1 cellular context compared by ENCODE assay signal in the genomic region with DNA sequence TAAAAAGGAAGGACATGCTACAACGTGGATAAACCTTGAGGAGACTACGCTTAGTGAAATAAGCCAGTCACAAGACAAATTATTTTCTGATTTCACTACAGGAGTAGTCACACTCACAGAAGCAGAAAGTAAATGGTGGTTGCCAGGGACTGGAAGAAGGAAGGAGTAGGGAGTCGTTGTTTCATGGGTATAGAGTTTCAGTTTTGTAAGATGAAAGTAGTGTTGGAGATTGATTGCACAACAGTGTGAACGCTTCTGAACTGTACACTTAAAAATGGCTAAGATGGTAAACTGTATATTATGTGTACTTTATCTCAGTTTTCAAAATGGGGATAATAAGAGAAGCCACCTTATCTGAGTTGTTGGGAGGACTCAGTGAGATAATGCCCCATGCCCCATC.
TF ChIP-seq lines count a peak whose summit lies in the region.

No MANE protein-coding gene starts in this region.

TF ChIP-seq in HepG2, 621 proteins besides CTCF, POLR2A, EP300 and RAD21 (continued from another document):
- TF ChIP-seq, protein P1, sequence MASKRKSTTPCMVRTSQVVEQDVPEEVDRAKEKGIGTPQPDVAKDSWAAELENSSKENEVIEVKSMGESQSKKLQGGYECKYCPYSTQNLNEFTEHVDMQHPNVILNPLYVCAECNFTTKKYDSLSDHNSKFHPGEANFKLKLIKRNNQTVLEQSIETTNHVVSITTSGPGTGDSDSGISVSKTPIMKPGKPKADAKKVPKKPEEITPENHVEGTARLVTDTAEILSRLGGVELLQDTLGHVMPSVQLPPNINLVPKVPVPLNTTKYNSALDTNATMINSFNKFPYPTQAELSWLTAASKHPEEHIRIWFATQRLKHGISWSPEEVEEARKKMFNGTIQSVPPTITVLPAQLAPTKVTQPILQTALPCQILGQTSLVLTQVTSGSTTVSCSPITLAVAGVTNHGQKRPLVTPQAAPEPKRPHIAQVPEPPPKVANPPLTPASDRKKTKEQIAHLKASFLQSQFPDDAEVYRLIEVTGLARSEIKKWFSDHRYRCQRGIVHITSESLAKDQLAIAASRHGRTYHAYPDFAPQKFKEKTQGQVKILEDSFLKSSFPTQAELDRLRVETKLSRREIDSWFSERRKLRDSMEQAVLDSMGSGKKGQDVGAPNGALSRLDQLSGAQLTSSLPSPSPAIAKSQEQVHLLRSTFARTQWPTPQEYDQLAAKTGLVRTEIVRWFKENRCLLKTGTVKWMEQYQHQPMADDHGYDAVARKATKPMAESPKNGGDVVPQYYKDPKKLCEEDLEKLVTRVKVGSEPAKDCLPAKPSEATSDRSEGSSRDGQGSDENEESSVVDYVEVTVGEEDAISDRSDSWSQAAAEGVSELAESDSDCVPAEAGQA (IDR thresholded peaks at IDR 0.05; ENCODE audit: low read depth): no peak
- TF ChIP-seq, protein P1 (CRISPR knock-in tag; IDR thresholded peaks at IDR 0.05; ENCODE audit: borderline replicate concordance): no peak
- TF ChIP-seq ZNF556 (CRISPR knock-in tag; IDR thresholded peaks at IDR 0.05; ENCODE audit: borderline replicate concordance) (no peak), CEBPB (IDR thresholded peaks at IDR 0.05; ENCODE audit: borderline replicate concordance, low read depth, low read length) (peak; percentile 84), ZNF563 (CRISPR knock-in tag; IDR thresholded peaks at IDR 0.05) (no peak)
TF ChIP-seq in HepG2: peak in this region for 1.
